ENCODE assay signal across 19 cellular contexts in genomic region chr1:241696815-241697639, GRCh38. TPM values are rescaled to one million over a fixed set of nuclear protein-coding genes. Genes with fewer than 3 reads are reported as not detected.
DNase-seq lines count a peak whose midpoint lies in the region; ATAC-seq and TF ChIP-seq lines count a peak whose summit lies in the region.
"Had no signal": no experiment of that assay in that cellular context is flagged by ENCODE, and none has a peak within 500 bp of the region (broad histone marks: within the 10 kb centered on the region; RNA-seq: fewer than 3 reads in every experiment).

No MANE protein-coding gene starts in this region.

- no peaks in the 10 kb centered on the region for H3K79me2 ChIP-seq in mesendoderm (ENCODE audit: control insufficient read depth, insufficient read depth, low read length)
- no peaks in the 10 kb centered on the region for H3K79me2 ChIP-seq in hepatocyte

- WGBS in mesendoderm (ENCODE audit: extremely low coverage, insufficient coverage, low lambda C conversion rate): 100% methylated on average over 1 of the region's 4 CpGs
- 87% methylated on average over 4 of the region's 4 CpGs for WGBS in hepatocyte (ENCODE audit: low lambda C conversion rate, missing lambda C conversion rate)

- H4K8ac ChIP-seq in mesendoderm (ENCODE audit: low read depth, low read length): no peak overlapping the region

- H3K56ac ChIP-seq in mesendoderm (ENCODE audit: low read length): no peak overlapping the region

- no peak for TF ChIP-seq CTCF in hepatocyte (IDR thresholded peaks at IDR 0.05; ENCODE audit: poor library complexity)

- no peak overlapping the region for H3K4me3 ChIP-seq in mesendoderm (ENCODE audit: low read length)
- no peak overlapping the region for H3K4me3 ChIP-seq in hepatocyte
- H3K4me3 ChIP-seq: BLaER1 had no signal

- H3K9me2 ChIP-seq in hepatocyte (replicated peaks; ENCODE audit: insufficient read depth): no peaks in the 10 kb centered on the region

- no peaks in the 10 kb centered on the region for H3K79me1 ChIP-seq in mesendoderm (ENCODE audit: low read length)

- DNase-seq in OCI-M1 (lab: John Stamatoyannopoulos, UW) (peak; percentile 56), mesendoderm (peak; percentile 8), hepatocyte (ENCODE audit: low spot score) (no peak)
- DNase-seq in activated effector memory CD4-positive, alpha-beta T cell treated with Interleukin-2 at 50 U/mL for 16 hours: no peak
- DNase-seq: 8988T; ACHN; BE2C; C1 segment of cervical spinal cord; Caco-2; Calu3; CD4-positive, alpha-beta memory T cell; CD4-positive, CD25-positive, alpha-beta regulatory T cell; DMS79 treated with DMSO at 0.1 percent for 48 hours; GF-D8 had no signal

- H3K36me3 ChIP-seq in mesendoderm (ENCODE audit: control insufficient read depth, insufficient read depth, low read length): no peaks in the 10 kb centered on the region
- H3K36me3 ChIP-seq in hepatocyte (replicated peaks; ENCODE audit: insufficient read depth, low read depth): no peaks in the 10 kb centered on the region
- H3K36me3 ChIP-seq: BE2C, BLaER1 had no signal

- no peak overlapping the region for H2AFZ ChIP-seq in hepatocyte

- no peak overlapping the region for H2AK5ac ChIP-seq in mesendoderm (ENCODE audit: low read length)

- H3K9me3 ChIP-seq in hepatocyte (ENCODE audit: low read depth): no peaks in the 10 kb centered on the region
- H3K9me3 ChIP-seq: BE2C, BLaER1 had no signal

- H2BK120ac ChIP-seq in mesendoderm (ENCODE audit: low read depth, low read length): no peak overlapping the region

- H3K23ac ChIP-seq in mesendoderm (ENCODE audit: low read length): no peak overlapping the region

- no peaks in the 10 kb centered on the region for H3K4me1 ChIP-seq in mesendoderm (ENCODE audit: control insufficient read depth, low read depth, low read length)
- H3K4me1 ChIP-seq in hepatocyte (ENCODE audit: insufficient read depth): no peaks in the 10 kb centered on the region
- H3K4me1 ChIP-seq: BE2C, BLaER1 had no signal

- H2BK15ac ChIP-seq in mesendoderm (replicated peaks; ENCODE audit: low read depth): no peak overlapping the region

- H3K4me2 ChIP-seq in mesendoderm (ENCODE audit: low read length) (no peak overlapping the region), hepatocyte (no peak overlapping the region)
- H3K4me2 ChIP-seq: BLaER1 had no signal

- H3K27ac ChIP-seq in mesendoderm (ENCODE audit: low read depth, low read length): no peak overlapping the region
- H3K27ac ChIP-seq in hepatocyte: no peak overlapping the region
- H3K27ac ChIP-seq: BLaER1 had no signal

- H2BK5ac ChIP-seq in mesendoderm (ENCODE audit: low read length): no peak overlapping the region

- H4K20me1 ChIP-seq in hepatocyte (ENCODE audit: insufficient read depth, poor library complexity, severe bottlenecking): no peaks in the 10 kb centered on the region
- H4K20me1 ChIP-seq: BLaER1 had no signal

- H3K4ac ChIP-seq in mesendoderm (ENCODE audit: low read depth, low read length): no peak overlapping the region

- no peak overlapping the region for H4K5ac ChIP-seq in mesendoderm (ENCODE audit: low read length)

- no peak overlapping the region for H3K9ac ChIP-seq in mesendoderm (ENCODE audit: low read length)
- H3K9ac ChIP-seq: BLaER1 had no signal

- no peak overlapping the region for H3K18ac ChIP-seq in mesendoderm (ENCODE audit: low read length)

- H3K27me3 ChIP-seq in mesendoderm (ENCODE audit: insufficient read depth, low read length, poor library complexity) (no peaks in the 10 kb centered on the region), hepatocyte (no peaks in the 10 kb centered on the region)
- H3K27me3 ChIP-seq: BE2C, BLaER1 had no signal

- no peak for ATAC-seq in HG03175 (IDR thresholded peaks at IDR 0.05; ENCODE audit: unreplicated experiment)

RNA-seq across cellular contexts. Expression of gene WDR64, which starts 44.9 kb away (rescaled TPM):
- polyA plus RNA-seq in mesendoderm (2013, experiment 1 of 2): not detected
- polyA plus RNA-seq in mesendoderm (2013, experiment 2 of 2): not detected
- 0.07 TPM in 1 of 2 replicates, not detected in the other for total RNA-seq in hepatocyte
- not detected in 2 replicates for polyA plus RNA-seq in hepatocyte
- total RNA-seq: A673; Caco-2; Calu3; CD4-positive, alpha-beta memory T cell; CD4-positive, CD25-positive, alpha-beta regulatory T cell had no signal
- polyA plus RNA-seq: AG04450, CD14-positive monocyte had no signal

RNA-seq across cellular contexts. Expression of gene CHML, which starts 56.9 kb away (rescaled TPM):
- polyA plus RNA-seq in mesendoderm (2013, experiment 1 of 2): 24.1 TPM
- polyA plus RNA-seq in mesendoderm (2013, experiment 2 of 2): 24.6 TPM
- 20.9 and 21.1 TPM in 2 replicates for total RNA-seq in hepatocyte
- polyA plus RNA-seq in hepatocyte: 3.9 and 4.4 TPM in 2 replicates

RNA-seq across cellular contexts. Expression of gene OPN3, which starts 56.9 kb away (rescaled TPM):
- polyA plus RNA-seq in mesendoderm (2013, experiment 1 of 2): 15.1 TPM
- 15.1 TPM for polyA plus RNA-seq in mesendoderm (2013, experiment 2 of 2)
- total RNA-seq in hepatocyte: 39.6 and 40.0 TPM in 2 replicates
- 73.2 and 75.8 TPM in 2 replicates for polyA plus RNA-seq in hepatocyte

Comparison
In these comparisons a context has a peak if more than half of its experiments do, and no peak if none do; other contexts are left out.
1. DNase-seq: peak in OCI-M1 (single experiment) and mesendoderm (single experiment); none in activated effector memory CD4-positive, alpha-beta T cell treated with Interleukin-2 at 50 U/mL for 16 hours (single experiment) and hepatocyte (single experiment).